In the genomic region with DNA sequence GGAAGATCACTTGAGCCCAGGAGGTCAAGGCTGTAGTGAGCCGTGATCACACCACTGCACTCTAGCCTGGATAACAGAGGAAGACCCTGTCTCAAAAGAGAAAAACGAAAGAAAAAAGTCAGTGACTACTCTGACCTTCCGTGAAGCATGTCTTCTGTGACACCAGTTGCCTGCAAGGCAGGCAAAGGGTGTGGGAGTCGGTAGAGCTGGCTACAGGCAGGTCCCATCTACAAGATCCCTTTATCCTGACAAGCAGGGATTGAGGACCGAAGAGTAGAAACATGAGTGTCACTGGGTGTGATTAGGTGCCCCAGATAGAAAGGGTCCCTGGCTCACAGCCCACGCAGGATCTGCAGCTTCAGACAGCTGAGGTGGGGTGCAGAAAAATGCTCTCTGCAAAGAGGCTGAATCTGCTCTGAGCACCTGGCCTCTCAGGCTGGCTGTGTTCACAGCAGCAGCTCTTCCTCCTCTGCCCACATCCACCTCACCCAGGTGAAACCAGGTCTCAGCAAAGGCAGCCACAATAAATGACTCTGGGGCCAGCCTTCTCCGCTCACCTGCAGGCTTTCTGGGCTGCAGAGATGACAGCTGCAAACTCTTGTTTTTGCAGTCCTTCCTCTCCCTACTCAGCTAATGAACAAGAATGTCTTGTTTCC, we compare ENCODE assay signal across 14 cellular contexts. TPM values are rescaled to one million over a fixed set of nuclear protein-coding genes. Genes with fewer than 3 reads are reported as not detected.
DNase-seq lines count a peak whose midpoint lies in the region; ATAC-seq and TF ChIP-seq lines count a peak whose summit lies in the region.
"Had no signal": no experiment of that assay in that cellular context is flagged by ENCODE, and none has a peak within 500 bp of the region (broad histone marks: within the 10 kb centered on the region; RNA-seq: fewer than 3 reads in every experiment).

No MANE protein-coding gene starts in this region.

- TF ChIP-seq POLR2A in Peyer's patch (IDR thresholded peaks at IDR 0.05), result no peak

- H3K14ac ChIP-seq in neuronal stem cell (ENCODE audit: low read length), result no peak overlapping the region

- no peaks in the 10 kb centered on the region for H3K9me3 ChIP-seq in Peyer's patch
- H3K9me3 ChIP-seq in neuronal stem cell (replicated peaks in 1 of 2; ENCODE audit: control insufficient read depth in 2 of 2, insufficient read depth in 1 of 2, low read depth in 1 of 2, low read length in 2 of 2), result no peaks in the 10 kb centered on the region
- H3K9me3 ChIP-seq: heart left ventricle had no signal

- H3K4me3 ChIP-seq in Peyer's patch (no peak overlapping the region), neuronal stem cell (ENCODE audit: low read length in 2 of 2) (no peak overlapping the region)
- H3K4me3 ChIP-seq: heart left ventricle had no signal

- WGBS in neuronal stem cell (ENCODE audit: extremely low coverage in 2 of 2, insufficient read length in 2 of 2, insufficient replicate concordance in 1 of 2), 2 donors, result no CpG with 5 or more reads among the region's 7 CpGs

- H2BK15ac ChIP-seq in neuronal stem cell (ENCODE audit: low read length), result no peak overlapping the region

- peak; percentile 44 to 58 for ATAC-seq in activated T-cell treated with anti-CD3 and anti-CD28 coated beads, Interleukin-2, amount 50 U/mL, for 72 hours (replicated peaks in 1 of 2)
- ATAC-seq in HG03108 (IDR thresholded peaks at IDR 0.05; ENCODE audit: unreplicated experiment), result no peak
- ATAC-seq in GM21528 (IDR thresholded peaks at IDR 0.05; ENCODE audit: low FRiP score, unreplicated experiment), result no peak
- ATAC-seq in sciatic nerve, result no peak
- ATAC-seq: heart left ventricle had no signal

- peak overlapping the region; percentile 80 for H3K27ac Mint-ChIP-seq in activated T-cell treated with anti-CD3 and anti-CD28 coated beads, Interleukin-2, amount 50 U/mL, for 72 hours
- no peak overlapping the region for H3K27ac Mint-ChIP-seq in HFFc6

- no peak overlapping the region for H3K18ac ChIP-seq in neuronal stem cell (ENCODE audit: low read length)

- no peak overlapping the region for H2BK120ac ChIP-seq in neuronal stem cell (ENCODE audit: low read depth, low read length)

- H3K36me3 Mint-ChIP-seq in activated T-cell treated with anti-CD3 and anti-CD28 coated beads, Interleukin-2, amount 50 U/mL, for 72 hours (ENCODE audit: insufficient read depth in 2 of 2), result peaks cover 0 to 2% of the 10 kb centered on the region in 2 donors
- H3K36me3 Mint-ChIP-seq in HFFc6 (ENCODE audit: low read depth), result no peaks in the 10 kb centered on the region

- no peak overlapping the region for H4K8ac ChIP-seq in neuronal stem cell (ENCODE audit: low read depth, low read length)

- H2AK5ac ChIP-seq in neuronal stem cell (ENCODE audit: low read depth, low read length), result no peak overlapping the region

- H3K23ac ChIP-seq in neuronal stem cell (ENCODE audit: low read depth, low read length, poor library complexity), result no peak overlapping the region

- H3K27ac ChIP-seq in Peyer's patch (peak overlapping the region in 2 of 4 donors; percentile 18 to 32), neuronal stem cell (replicated peaks; ENCODE audit: low read length) (no peak overlapping the region)
- H3K27ac ChIP-seq: epithelial cell of prostate, heart left ventricle had no signal

- H3K36me3 ChIP-seq in Peyer's patch, result no peaks in the 10 kb centered on the region
- H3K36me3 ChIP-seq in neuronal stem cell (replicated peaks in 1 of 2; ENCODE audit: control insufficient read depth in 2 of 2, insufficient read depth in 2 of 2, low read length in 2 of 2), result no peaks in the 10 kb centered on the region
- H3K36me3 ChIP-seq: heart left ventricle had no signal

- H3K9ac ChIP-seq in neuronal stem cell (ENCODE audit: low read depth, low read length, poor library complexity), result no peak overlapping the region

- H2BK12ac ChIP-seq in neuronal stem cell (ENCODE audit: low read length), result no peak overlapping the region

- no peaks in the 10 kb centered on the region for H3K79me1 ChIP-seq in neuronal stem cell (ENCODE audit: low read depth, low read length)

- H3K27me3 ChIP-seq in Peyer's patch, result no peaks in the 10 kb centered on the region
- H3K27me3 ChIP-seq in neuronal stem cell (ENCODE audit: control insufficient read depth in 3 of 3, insufficient read depth in 3 of 3, low read depth in 1 of 3, low read length in 3 of 3), result no peaks in the 10 kb centered on the region
- H3K27me3 ChIP-seq: heart left ventricle had no signal

- no peak overlapping the region for H3K4ac ChIP-seq in neuronal stem cell (ENCODE audit: low read length)

- intact Hi-C loops in sciatic nerve (cut with DNase I), result no loop called here

- H2BK5ac ChIP-seq in neuronal stem cell (ENCODE audit: low read length), result no peak overlapping the region

- DNase-seq in NCI-H1105 (lab: John Stamatoyannopoulos, UW), result peak; percentile 56
- peak in 2 of 3 donors; percentile 49 to 62 for DNase-seq in Peyer's patch
- no peak for DNase-seq in activated T-cell treated with anti-CD3 and anti-CD28 coated beads, Interleukin-2, amount 50 U/mL, for 72 hours
- no peak for DNase-seq in neuronal stem cell (ENCODE audit: low spot score)
- no peak for DNase-seq in HFFc6
- no peak for DNase-seq in sciatic nerve (ENCODE audit: low spot score)
- DNase-seq: H7, heart left ventricle, IMR-90, occipital lobe, SHP77 had no signal

- peak overlapping the region; percentile 77 to 86 for H3K4me3 Mint-ChIP-seq in activated T-cell treated with anti-CD3 and anti-CD28 coated beads, Interleukin-2, amount 50 U/mL, for 72 hours
- no peak overlapping the region for H3K4me3 Mint-ChIP-seq in HFFc6

- peaks cover 70% of the 10 kb centered on the region for H3K4me1 Mint-ChIP-seq in activated T-cell treated with anti-CD3 and anti-CD28 coated beads, Interleukin-2, amount 50 U/mL, for 72 hours (ENCODE audit: low read depth)
- H3K4me1 Mint-ChIP-seq in HFFc6 (ENCODE audit: low read depth), result peaks cover 6% of the 10 kb centered on the region; the same call in 1 of the 2 replicates

- peaks cover 1 to 2% of the 10 kb centered on the region in 2 donors for H3K9me3 Mint-ChIP-seq in activated T-cell treated with anti-CD3 and anti-CD28 coated beads, Interleukin-2, amount 50 U/mL, for 72 hours
- H3K9me3 Mint-ChIP-seq in HFFc6, result no peaks in the 10 kb centered on the region

- H3K4me2 ChIP-seq in neuronal stem cell (ENCODE audit: insufficient read depth, low read length, poor library complexity, severe bottlenecking), result no peak overlapping the region

- H2AFZ ChIP-seq in neuronal stem cell (ENCODE audit: low read length), result peak overlapping the region; percentile 8

- TF ChIP-seq CTCF in Peyer's patch (IDR thresholded peaks at IDR 0.05) (no peak), HFFc6 (IDR thresholded peaks at IDR 0.05) (no peak)

- H4K91ac ChIP-seq in neuronal stem cell (ENCODE audit: low read depth, low read length, poor library complexity), result no peak overlapping the region

- H3K4me1 ChIP-seq in Peyer's patch, result peaks cover 0 to 3% (median 0%) of the 10 kb centered on the region in 4 donors
- H3K4me1 ChIP-seq in neuronal stem cell (ENCODE audit: control insufficient read depth in 2 of 2, insufficient read depth in 1 of 2, low read depth in 1 of 2, low read length in 2 of 2), result no peaks in the 10 kb centered on the region
- H3K4me1 ChIP-seq: heart left ventricle had no signal

- H3K27me3 Mint-ChIP-seq in activated T-cell treated with anti-CD3 and anti-CD28 coated beads, Interleukin-2, amount 50 U/mL, for 72 hours (ENCODE audit: low read depth), result no peaks in the 10 kb centered on the region
- H3K27me3 Mint-ChIP-seq in HFFc6 (ENCODE audit: insufficient read depth), result peaks cover 9% of the 10 kb centered on the region

RNA-seq across cellular contexts. Expression of a gene that starts 28.6 kb away (rescaled TPM):
- 100 to 1,000 TPM; 197 to 655 (median 335) TPM for total RNA-seq in Peyer's patch
- total RNA-seq in activated T-cell treated with anti-CD3 and anti-CD28 coated beads, Interleukin-2, amount 50 U/mL, for 72 hours, result 100 to 1,000 TPM; 416 to 532 TPM
- 312 TPM for polyA plus RNA-seq in neuronal stem cell (2013, experiment 1 of 2)
- 308 TPM for polyA plus RNA-seq in neuronal stem cell (2013, experiment 2 of 2)
- 1,000 to 10,000 TPM; 1,001 to 1,318 (median 1,069) TPM for total RNA-seq in HFFc6 (2021; fragmentation: NEBNext Ultra II Directional; extraction: Animal tissue kit (Norgen Biotek cat#: 25700))
- 517 TPM for total RNA-seq in sciatic nerve

Comparison
In these comparisons a context has a peak if more than half of its experiments do, and no peak if none do; other contexts are left out.
1. DNase-seq: peak in NCI-H1105 (single experiment) and Peyer's patch (2 of 3); none in activated T-cell treated with anti-CD3 and anti-CD28 coated beads, Interleukin-2, amount 50 U/mL, for 72 hours (0 of 2), neuronal stem cell (single experiment), HFFc6 (single experiment) and sciatic nerve (single experiment).
2. ATAC-seq: peak in activated T-cell treated with anti-CD3 and anti-CD28 coated beads, Interleukin-2, amount 50 U/mL, for 72 hours (2 of 2); none in HG03108 (single experiment), GM21528 (single experiment) and sciatic nerve (single experiment).